ENCODE assay signal across 29 cellular contexts in the genomic region with DNA sequence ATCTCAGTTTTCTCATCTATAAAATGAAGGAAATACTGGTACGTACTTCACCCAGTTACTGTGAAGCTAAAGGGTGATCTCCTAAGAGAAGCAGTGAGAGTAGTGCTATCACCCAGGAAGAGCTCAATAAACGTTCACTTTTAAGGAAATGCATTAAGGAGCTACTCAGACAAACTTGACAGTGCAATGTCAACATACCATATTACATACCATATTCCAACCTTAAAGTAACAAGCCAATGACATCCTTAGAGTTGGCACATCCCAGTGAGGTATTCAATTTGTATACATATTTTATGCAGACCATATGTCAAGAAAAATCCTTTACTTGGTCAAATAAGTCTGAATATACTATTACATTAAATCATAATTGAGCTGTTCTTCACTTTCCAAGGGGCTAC.
"Had no signal": no experiment of that assay in that cellular context is flagged by ENCODE, and none has a peak within 500 bp of the region (broad histone marks: within the 10 kb centered on the region; RNA-seq: fewer than 3 reads in every experiment).

No MANE protein-coding gene starts in this region.

- H3K27ac ChIP-seq: ascending aorta, cardiac muscle cell, VCaP had no signal

- FAIRE-seq: bronchial epithelial cell, TTC549 had no signal

- H3K9me3 ChIP-seq: ascending aorta had no signal

- DNase-seq: activated B cell treated with CpG ODN at 0.5 μM for 24 hours; activated CD4-positive, alpha-beta memory T cell treated with anti-CD3 and anti-CD28 coated beads for 36 hours; activated CD4-positive, alpha-beta T cell treated with anti-CD3 and anti-CD28 coated beads for 4 hours; activated CD4-positive, alpha-beta T cell treated with anti-CD3 and anti-CD28 coated beads, Interleukin-2, amount 10 ng/mL, durations not matched to agents 24 days and 14 days; activated CD4-positive, alpha-beta T cell treated with anti-CD3 and anti-CD28 coated beads, Interleukin-2, amount 50 U/mL, for 1 hour; activated CD4-positive, alpha-beta T cell treated with anti-CD3 and anti-CD28 coated beads, Interleukin-2, amount 50 U/mL, for 4 hours; activated CD4-positive, CD25-positive, alpha-beta regulatory T cell treated with anti-CD3 and anti-CD28 coated beads, Interleukin-2, amount 50 U/mL, for 72 hours; activated CD8-positive, alpha-beta memory T cell treated with anti-CD3 and anti-CD28 coated beads, Interleukin-2, amount 50 U/mL, for 4 hours; activated CD8-positive, alpha-beta T cell treated with anti-CD3 and anti-CD28 coated beads for 36 hours; activated effector memory CD4-positive, alpha-beta T cell treated with Interleukin-2 at 50 U/mL for 16 hours; activated gamma-delta T cell; activated naive CD4-positive, alpha-beta T cell treated with anti-CD3 and anti-CD28 coated beads, Interleukin-2, amount 10 ng/mL, durations not matched to agents 7 days and 5 days; activated naive CD4-positive, alpha-beta T cell treated with Interleukin-2 at 50 U/mL for 16 hours; activated naive CD8-positive, alpha-beta T cell treated with anti-CD3 and anti-CD28 coated beads, Interleukin-2, amount 10 ng/mL, durations not matched to agents 7 days and 5 days; activated naive CD8-positive, alpha-beta T cell treated with anti-CD3 and anti-CD28 coated beads, Interleukin-2, amount 50 U/mL, for 24 hours; activated T-cell treated with anti-CD3 and anti-CD28 coated beads, Interleukin-2, amount 50 U/mL, for 24 hours; activated T-cell treated with anti-CD3 and anti-CD28 coated beads, Interleukin-2, amount 50 U/mL, for 48 hours; amygdala; anterior cingulate cortex; caudate nucleus; cerebellar nuclear complex; T-helper 1 cell; T-helper 2 cell; T-helper 9 cell had no signal

- H3K36me3 ChIP-seq: ascending aorta, cardiac muscle cell had no signal

- H3K4me1 ChIP-seq: ascending aorta had no signal

- H3K27me3 ChIP-seq: ascending aorta, cardiac muscle cell had no signal

- H3K4me3 ChIP-seq: ascending aorta, cardiac muscle cell had no signal

- ATAC-seq: activated CD8-positive, alpha-beta T cell treated with anti-CD3 and anti-CD28 coated beads for 36 hours; activated naive CD8-positive, alpha-beta T cell treated with anti-CD3 and anti-CD28 coated beads, Interleukin-2, amount 50 U/mL, for 24 hours had no signal
